In the genomic region with DNA sequence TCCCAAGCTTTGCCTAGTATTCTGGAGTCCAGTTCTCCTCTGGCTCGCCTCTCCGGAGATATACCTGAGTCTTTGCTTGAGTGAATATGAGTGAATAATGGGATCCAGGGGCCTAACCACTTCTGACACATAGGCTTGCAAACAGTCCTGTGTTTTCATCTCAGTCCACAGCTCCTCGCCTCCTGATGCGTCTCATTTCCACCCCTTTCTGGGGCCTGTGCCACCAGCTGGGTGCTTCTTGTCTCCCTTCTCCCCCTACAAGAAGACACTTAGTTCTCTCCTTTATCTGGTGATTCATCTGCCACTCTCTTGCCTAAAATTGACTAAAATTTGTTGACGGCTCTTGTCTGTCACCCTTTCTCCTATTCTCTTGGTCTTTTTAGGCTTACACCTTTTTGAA, we compare ENCODE assay signal across 16 cellular contexts.
"Had no signal": no experiment of that assay in that cellular context is flagged by ENCODE, and none has a peak within 500 bp of the region (broad histone marks: within the 10 kb centered on the region; RNA-seq: fewer than 3 reads in every experiment).

No MANE protein-coding gene starts in this region.

- H3K9me3 Mint-ChIP-seq: brain; dendritic cell treated with granulocyte-macrophage colony-stimulating factor and Interleukin-4, amounts not matched to agents 40 ng/mL and 50 ng/mL, for 4 days; effector memory CD8-positive, alpha-beta T cell had no signal

- H3K4me3 Mint-ChIP-seq: brain; dendritic cell treated with granulocyte-macrophage colony-stimulating factor and Interleukin-4, amounts not matched to agents 40 ng/mL and 50 ng/mL, for 4 days; effector memory CD8-positive, alpha-beta T cell had no signal

- H3K27ac Mint-ChIP-seq: brain; dendritic cell treated with granulocyte-macrophage colony-stimulating factor and Interleukin-4, amounts not matched to agents 40 ng/mL and 50 ng/mL, for 4 days; effector memory CD8-positive, alpha-beta T cell had no signal

- DNase-seq: activated CD4-positive, alpha-beta T cell treated with anti-CD3 and anti-CD28 coated beads for 4 hours; activated CD8-positive, alpha-beta memory T cell treated with anti-CD3 and anti-CD28 coated beads, Interleukin-2, amount 50 U/mL, for 48 hours; activated effector memory CD4-positive, alpha-beta T cell treated with anti-CD3 and anti-CD28 coated beads, Interleukin-2, amount 50 U/mL, for 16 hours; amygdala; effector memory CD8-positive, alpha-beta T cell; gastrocnemius medialis; heart right ventricle; left ventricle myocardium inferior; mesenchymal stem cell; SHP77 treated with DMSO at 0.1 percent for 48 hours; stimulated activated CD4-positive, alpha-beta T cell treated with anti-CD3 and anti-CD28 coated beads, Interleukin-4, amount 100 ng/mL, for 24 hours; T1000; tibial artery; uterus had no signal

- ATAC-seq: effector memory CD8-positive, alpha-beta T cell; gastrocnemius medialis; heart right ventricle had no signal

- H3K4me1 Mint-ChIP-seq: brain had no signal

- H3K27me3 Mint-ChIP-seq: brain; dendritic cell treated with granulocyte-macrophage colony-stimulating factor and Interleukin-4, amounts not matched to agents 40 ng/mL and 50 ng/mL, for 4 days; effector memory CD8-positive, alpha-beta T cell had no signal
